In the genomic region with DNA sequence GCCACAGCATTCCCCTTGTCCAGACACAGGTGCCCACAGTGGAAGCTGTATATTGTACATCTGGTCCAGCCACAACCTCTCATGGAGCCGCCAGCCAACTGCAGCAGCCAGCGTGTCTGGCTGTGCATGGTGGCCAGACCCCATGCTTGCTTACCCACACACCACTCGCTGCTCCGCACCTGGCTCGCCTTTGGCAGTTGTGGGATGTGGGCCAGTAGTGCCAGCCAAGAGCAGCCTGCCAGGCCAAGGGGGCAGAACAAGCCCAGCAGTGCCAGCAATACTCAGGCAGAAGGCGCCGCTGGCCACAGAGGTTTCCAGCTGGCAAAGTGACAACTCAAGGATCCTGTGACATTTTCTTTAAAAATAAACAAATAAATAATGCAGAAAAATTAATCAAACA, we compare ENCODE assay signal across 1 cellular context.
TF ChIP-seq lines count a peak whose summit lies in the region.

No MANE protein-coding gene starts in this region.

TF ChIP-seq in GM23338, 12 proteins besides CTCF, POLR2A, EP300 and RAD21 (continued from another document):
- TF ChIP-seq, protein P1, sequence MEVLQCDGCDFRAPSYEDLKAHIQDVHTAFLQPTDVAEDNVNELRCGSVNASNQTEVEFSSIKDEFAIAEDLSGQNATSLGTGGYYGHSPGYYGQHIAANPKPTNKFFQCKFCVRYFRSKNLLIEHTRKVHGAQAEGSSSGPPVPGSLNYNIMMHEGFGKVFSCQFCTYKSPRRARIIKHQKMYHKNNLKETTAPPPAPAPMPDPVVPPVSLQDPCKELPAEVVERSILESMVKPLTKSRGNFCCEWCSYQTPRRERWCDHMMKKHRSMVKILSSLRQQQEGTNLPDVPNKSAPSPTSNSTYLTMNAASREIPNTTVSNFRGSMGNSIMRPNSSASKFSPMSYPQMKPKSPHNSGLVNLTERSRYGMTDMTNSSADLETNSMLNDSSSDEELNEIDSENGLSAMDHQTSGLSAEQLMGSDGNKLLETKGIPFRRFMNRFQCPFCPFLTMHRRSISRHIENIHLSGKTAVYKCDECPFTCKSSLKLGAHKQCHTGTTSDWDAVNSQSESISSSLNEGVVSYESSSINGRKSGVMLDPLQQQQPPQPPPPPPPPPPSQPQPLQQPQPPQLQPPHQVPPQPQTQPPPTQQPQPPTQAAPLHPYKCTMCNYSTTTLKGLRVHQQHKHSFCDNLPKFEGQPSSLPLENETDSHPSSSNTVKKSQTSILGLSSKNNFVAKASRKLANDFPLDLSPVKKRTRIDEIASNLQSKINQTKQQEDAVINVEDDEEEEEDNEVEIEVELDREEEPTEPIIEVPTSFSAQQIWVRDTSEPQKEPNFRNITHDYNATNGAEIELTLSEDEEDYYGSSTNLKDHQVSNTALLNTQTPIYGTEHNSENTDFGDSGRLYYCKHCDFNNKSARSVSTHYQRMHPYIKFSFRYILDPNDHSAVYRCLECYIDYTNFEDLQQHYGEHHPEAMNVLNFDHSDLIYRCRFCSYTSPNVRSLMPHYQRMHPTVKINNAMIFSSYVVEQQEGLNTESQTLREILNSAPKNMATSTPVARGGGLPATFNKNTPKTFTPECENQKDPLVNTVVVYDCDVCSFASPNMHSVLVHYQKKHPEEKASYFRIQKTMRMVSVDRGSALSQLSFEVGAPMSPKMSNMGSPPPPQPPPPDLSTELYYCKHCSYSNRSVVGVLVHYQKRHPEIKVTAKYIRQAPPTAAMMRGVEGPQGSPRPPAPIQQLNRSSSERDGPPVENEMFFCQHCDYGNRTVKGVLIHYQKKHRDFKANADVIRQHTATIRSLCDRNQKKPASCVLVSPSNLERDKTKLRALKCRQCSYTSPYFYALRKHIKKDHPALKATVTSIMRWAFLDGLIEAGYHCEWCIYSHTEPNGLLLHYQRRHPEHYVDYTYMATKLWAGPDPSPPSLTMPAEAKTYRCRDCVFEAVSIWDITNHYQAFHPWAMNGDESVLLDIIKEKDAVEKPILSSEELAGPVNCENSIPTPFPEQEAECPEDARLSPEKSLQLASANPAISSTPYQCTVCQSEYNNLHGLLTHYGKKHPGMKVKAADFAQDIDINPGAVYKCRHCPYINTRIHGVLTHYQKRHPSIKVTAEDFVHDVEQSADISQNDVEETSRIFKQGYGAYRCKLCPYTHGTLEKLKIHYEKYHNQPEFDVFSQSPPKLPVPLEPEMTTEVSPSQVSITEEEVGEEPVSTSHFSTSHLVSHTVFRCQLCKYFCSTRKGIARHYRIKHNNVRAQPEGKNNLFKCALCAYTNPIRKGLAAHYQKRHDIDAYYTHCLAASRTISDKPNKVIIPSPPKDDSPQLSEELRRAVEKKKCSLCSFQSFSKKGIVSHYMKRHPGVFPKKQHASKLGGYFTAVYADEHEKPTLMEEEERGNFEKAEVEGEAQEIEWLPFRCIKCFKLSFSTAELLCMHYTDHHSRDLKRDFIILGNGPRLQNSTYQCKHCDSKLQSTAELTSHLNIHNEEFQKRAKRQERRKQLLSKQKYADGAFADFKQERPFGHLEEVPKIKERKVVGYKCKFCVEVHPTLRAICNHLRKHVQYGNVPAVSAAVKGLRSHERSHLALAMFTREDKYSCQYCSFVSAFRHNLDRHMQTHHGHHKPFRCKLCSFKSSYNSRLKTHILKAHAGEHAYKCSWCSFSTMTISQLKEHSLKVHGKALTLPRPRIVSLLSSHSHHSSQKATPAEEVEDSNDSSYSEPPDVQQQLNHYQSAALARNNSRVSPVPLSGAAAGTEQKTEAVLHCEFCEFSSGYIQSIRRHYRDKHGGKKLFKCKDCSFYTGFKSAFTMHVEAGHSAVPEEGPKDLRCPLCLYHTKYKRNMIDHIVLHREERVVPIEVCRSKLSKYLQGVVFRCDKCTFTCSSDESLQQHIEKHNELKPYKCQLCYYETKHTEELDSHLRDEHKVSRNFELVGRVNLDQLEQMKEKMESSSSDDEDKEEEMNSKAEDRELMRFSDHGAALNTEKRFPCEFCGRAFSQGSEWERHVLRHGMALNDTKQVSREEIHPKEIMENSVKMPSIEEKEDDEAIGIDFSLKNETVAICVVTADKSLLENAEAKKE (CRISPR knock-in tag; IDR thresholded peaks at IDR 0.05), result no peak
- TF ChIP-seq CREB1 (CRISPR knock-in tag; IDR thresholded peaks at IDR 0.05; ENCODE audit: low read depth), result no peak
TF ChIP-seq in GM23338: peak in this region for 0.
